Comparison of ENCODE assay signal across 4 cellular contexts in the genomic region with DNA sequence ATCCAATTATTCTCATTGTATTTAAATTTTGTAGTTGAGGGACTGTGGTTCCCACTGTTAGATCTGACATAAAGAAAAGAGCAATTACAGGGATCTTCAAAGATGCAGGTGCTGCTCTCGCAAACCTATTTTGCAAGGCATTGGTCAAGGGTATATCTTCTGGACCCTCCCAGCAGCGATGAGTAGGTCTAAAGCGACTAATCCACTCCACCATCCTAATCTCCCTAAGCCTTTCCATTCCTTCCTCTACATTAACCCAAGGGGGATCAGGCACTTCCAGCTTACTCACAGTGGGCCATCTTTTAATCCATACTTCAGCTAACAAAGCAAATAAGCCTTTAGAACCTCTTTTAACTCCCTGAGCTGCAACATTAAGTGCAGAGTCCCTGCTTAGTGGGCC.
"Had no signal": no experiment of that assay in that cellular context is flagged by ENCODE, and none has a peak within 500 bp of the region (broad histone marks: within the 10 kb centered on the region; RNA-seq: fewer than 3 reads in every experiment).

No MANE protein-coding gene starts in this region.

- H3K27ac Mint-ChIP-seq: GM23338, H9 had no signal

- H3K4me2 ChIP-seq: GM23338 had no signal

- DNase-seq: H9, HCEC 1CT, IMR-90 had no signal

- H3K4me3 Mint-ChIP-seq: GM23338, H9 had no signal

- H3K4me3 ChIP-seq: GM23338 had no signal

- H2AFZ ChIP-seq: GM23338 had no signal

- H3K9me3 Mint-ChIP-seq: GM23338, H9 had no signal
